22 cellular contexts compared by ENCODE assay signal in genomic region chr1:246558041-246558440, GRCh38.
"Had no signal": no experiment of that assay in that cellular context is flagged by ENCODE, and none has a peak within 500 bp of the region (broad histone marks: within the 10 kb centered on the region; RNA-seq: fewer than 3 reads in every experiment).

No MANE protein-coding gene starts in this region.

- H3K4me3 ChIP-seq: SJSA1, SK-N-MC had no signal

- FAIRE-seq: RCC 7860 had no signal

- H3K9me3 ChIP-seq: SJSA1 had no signal

- H3K27me3 ChIP-seq: SJSA1 had no signal

- H3K27ac ChIP-seq: SJSA1, SK-N-MC had no signal

- H3K4me1 ChIP-seq: SJSA1 had no signal

- DNase-seq: IMR-90, Karpas-422, KG1, MM.1S, NCI-H1092 treated with DMSO at 0.1 percent for 48 hours, NCI-H1436, NCI-H187, NCI-H2029, NCI-H2081 treated with DMSO at 0.1 percent for 48 hours, NCI-H2171, NCI-H226, NCI-H446, NCI-H510A, NCI-H524 treated with DMSO at 0.1 percent for 48 hours, NCI-H69, NCI-H774, Right ventricle myocardium superior, RPMI8226, SIG-M5 had no signal
